26 cellular contexts compared by ENCODE assay signal in the genomic region with DNA sequence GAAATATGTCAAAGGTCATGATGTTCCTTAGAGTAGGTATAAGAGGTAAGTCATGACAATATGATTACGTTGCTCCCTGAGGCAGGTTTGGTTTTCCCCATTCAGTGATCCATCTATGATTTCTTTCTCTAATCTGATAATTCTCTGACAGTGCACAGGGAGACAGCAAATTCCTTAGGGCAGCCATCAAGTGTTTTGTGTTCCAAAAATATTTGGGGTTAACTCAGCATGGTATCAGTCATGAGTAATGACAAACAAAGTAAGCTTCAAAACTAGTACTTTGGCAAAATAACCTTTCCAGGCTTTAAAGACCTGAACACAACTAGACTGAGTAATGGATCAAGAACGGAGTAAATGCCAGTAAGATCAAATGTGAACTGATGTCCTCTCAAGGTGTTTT. TPM values are rescaled to one million over a fixed set of nuclear protein-coding genes. Genes with fewer than 3 reads are reported as not detected.
DNase-seq lines count a peak whose midpoint lies in the region; ATAC-seq and TF ChIP-seq lines count a peak whose summit lies in the region.
"Had no signal": no experiment of that assay in that cellular context is flagged by ENCODE, and none has a peak within 500 bp of the region (broad histone marks: within the 10 kb centered on the region; RNA-seq: fewer than 3 reads in every experiment).

No MANE protein-coding gene starts in this region.

- peaks cover 29% of the 10 kb centered on the region for H3K4me1 Mint-ChIP-seq in HFFc6 (ENCODE audit: low read depth)
- H3K4me1 Mint-ChIP-seq: IgD-negative memory B cell had no signal

- no peaks in the 10 kb centered on the region for H3K36me3 ChIP-seq in upper lobe of left lung
- H3K36me3 ChIP-seq: BLaER1 had no signal

- TF ChIP-seq EP300 in upper lobe of left lung (IDR thresholded peaks at IDR 0.05) = no peak

- H3K4me3 Mint-ChIP-seq in HFFc6 = no peak overlapping the region
- H3K4me3 Mint-ChIP-seq: CD4-positive, alpha-beta T cell; IgD-negative memory B cell had no signal

- no peak for TF ChIP-seq POLR2A in upper lobe of left lung (IDR thresholded peaks at IDR 0.05)

- WGBS in upper lobe of left lung, 2 donors = 88 to 94% methylated on average over 2 of the region's 2 CpGs

- H3K36me3 Mint-ChIP-seq in HFFc6 (ENCODE audit: low read depth) = no peaks in the 10 kb centered on the region
- H3K36me3 Mint-ChIP-seq: IgD-negative memory B cell had no signal

- ATAC-seq in upper lobe of left lung (ENCODE audit: low FRiP score in 2 of 2) = no peak
- ATAC-seq in SK-N-SH treated with all-trans-retinoic acid at 6 μM for 48 hours = no peak
- ATAC-seq: HCT116 had no signal

- H3K4me1 ChIP-seq in upper lobe of left lung = no peaks in the 10 kb centered on the region
- H3K4me1 ChIP-seq: BLaER1 had no signal

- no peaks in the 10 kb centered on the region for H3K9me3 ChIP-seq in upper lobe of left lung

- H3K27ac Mint-ChIP-seq in HFFc6 = no peak overlapping the region
- H3K27ac Mint-ChIP-seq: CD4-positive, alpha-beta T cell had no signal

- DNase-seq in A172 (ENCODE audit: low spot score) (peak; percentile 35), EH (ENCODE audit: low read depth) (peak; percentile 27), HFFc6 (peak; percentile 4), astrocyte of the hippocampus (ENCODE audit: low read depth, low spot score) (peak; percentile 48), NCI-H524 (lab: John Stamatoyannopoulos, UW) (no peak), upper lobe of left lung (no peak)
- DNase-seq in stimulated activated naive CD4-positive, alpha-beta T cell (lab: John Stamatoyannopoulos, UW) = no peak
- DNase-seq: 8988T; CD4-positive, alpha-beta T cell; COR-L47; DMS79; GOT3; NCI-H1694; NCI-H2081; NCI-H2171; NCI-H345; NCI-H524 treated with DMSO at 0.1 percent for 48 hours; NCI-H82; SHP77 had no signal

- H3K27ac ChIP-seq in upper lobe of left lung = no peak overlapping the region
- H3K27ac ChIP-seq: BLaER1 had no signal

- TF ChIP-seq CTCF in HFFc6 (IDR thresholded peaks at IDR 0.05) = no peak
- no peak for TF ChIP-seq CTCF in upper lobe of left lung (IDR thresholded peaks at IDR 0.05)

- H3K9me3 Mint-ChIP-seq in HFFc6 = no peaks in the 10 kb centered on the region
- H3K9me3 Mint-ChIP-seq: CD4-positive, alpha-beta T cell had no signal

- no peak overlapping the region for H3K4me3 ChIP-seq in upper lobe of left lung
- H3K4me3 ChIP-seq: BLaER1 had no signal

- H3K27me3 ChIP-seq in upper lobe of left lung = no peaks in the 10 kb centered on the region
- H3K27me3 ChIP-seq: BLaER1 had no signal

- H3K27me3 Mint-ChIP-seq in HFFc6 (ENCODE audit: insufficient read depth) = peaks cover 10% of the 10 kb centered on the region
- H3K27me3 Mint-ChIP-seq: CD4-positive, alpha-beta T cell had no signal

TF ChIP-seq in SK-N-SH treated with all-trans-retinoic acid at 6 μM for 48 hours, 23 proteins besides CTCF, POLR2A, EP300 and RAD21:
- no peak for TF ChIP-seq ZNF70 (CRISPR knock-in tag; IDR thresholded peaks at IDR 0.05)
- no peak for TF ChIP-seq BACH2 (CRISPR knock-in tag; IDR thresholded peaks at IDR 0.05; ENCODE audit: borderline replicate concordance)
- no peak for TF ChIP-seq CSDC2 (CRISPR knock-in tag; IDR thresholded peaks at IDR 0.05)
- no peak for TF ChIP-seq TOX (CRISPR knock-in tag; IDR thresholded peaks at IDR 0.05; ENCODE audit: borderline replicate concordance)

RNA-seq across cellular contexts. Expression of gene SPATA31E1, which starts 55.3 kb away (rescaled TPM):
- total RNA-seq in A172 (2014; rRNA removed; shearing (Covaris generic)) = not detected in 2 replicates
- total RNA-seq in HFFc6 (2021; fragmentation: NEBNext Ultra II Directional; extraction: Animal tissue kit (Norgen Biotek cat#: 25700)) = not detected
- total RNA-seq in upper lobe of left lung = not detected
- total RNA-seq: CD4-positive, alpha-beta T cell; G401; OCI-LY7; RPMI7951 had no signal

Comparison
In these comparisons a context has a peak if more than half of its experiments do, and no peak if none do; other contexts are left out.
1. DNase-seq: peak in A172 (single experiment), EH (single experiment), HFFc6 (single experiment) and astrocyte of the hippocampus (single experiment); none in NCI-H524 (0 of 2), stimulated activated naive CD4-positive, alpha-beta T cell (0 of 6) and upper lobe of left lung (0 of 2).